ENCODE assay signal across 1 cellular context in the genomic region with DNA sequence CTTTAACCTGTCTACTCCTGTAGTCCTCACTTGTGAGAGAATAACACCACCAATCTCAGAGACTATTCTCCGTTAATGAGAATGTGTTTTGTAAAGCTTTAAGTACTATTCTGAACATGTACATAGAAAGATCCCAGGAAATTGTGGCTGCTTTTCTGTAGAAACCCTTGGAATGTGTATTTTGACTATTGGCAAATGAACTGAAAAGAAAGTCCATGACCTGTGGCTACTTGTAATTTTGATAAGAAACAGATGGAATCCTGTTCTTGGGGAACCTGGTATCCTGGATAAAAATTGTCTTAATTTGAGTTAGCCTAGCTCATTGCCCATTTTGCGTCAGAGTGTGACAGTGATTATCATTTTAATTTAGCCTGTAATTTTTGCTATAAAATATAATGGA.
TF ChIP-seq lines count a peak whose summit lies in the region.

No MANE protein-coding gene starts in this region.

TF ChIP-seq in IMR-90, 13 proteins besides CTCF, POLR2A, EP300 and RAD21 (continued from another document):
- TF ChIP-seq, protein P1, sequence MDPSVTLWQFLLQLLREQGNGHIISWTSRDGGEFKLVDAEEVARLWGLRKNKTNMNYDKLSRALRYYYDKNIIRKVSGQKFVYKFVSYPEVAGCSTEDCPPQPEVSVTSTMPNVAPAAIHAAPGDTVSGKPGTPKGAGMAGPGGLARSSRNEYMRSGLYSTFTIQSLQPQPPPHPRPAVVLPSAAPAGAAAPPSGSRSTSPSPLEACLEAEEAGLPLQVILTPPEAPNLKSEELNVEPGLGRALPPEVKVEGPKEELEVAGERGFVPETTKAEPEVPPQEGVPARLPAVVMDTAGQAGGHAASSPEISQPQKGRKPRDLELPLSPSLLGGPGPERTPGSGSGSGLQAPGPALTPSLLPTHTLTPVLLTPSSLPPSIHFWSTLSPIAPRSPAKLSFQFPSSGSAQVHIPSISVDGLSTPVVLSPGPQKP (IDR thresholded peaks at IDR 0.05; ENCODE audit: borderline replicate concordance, low read depth, low read length) = no peak
- TF ChIP-seq, protein P2, sequence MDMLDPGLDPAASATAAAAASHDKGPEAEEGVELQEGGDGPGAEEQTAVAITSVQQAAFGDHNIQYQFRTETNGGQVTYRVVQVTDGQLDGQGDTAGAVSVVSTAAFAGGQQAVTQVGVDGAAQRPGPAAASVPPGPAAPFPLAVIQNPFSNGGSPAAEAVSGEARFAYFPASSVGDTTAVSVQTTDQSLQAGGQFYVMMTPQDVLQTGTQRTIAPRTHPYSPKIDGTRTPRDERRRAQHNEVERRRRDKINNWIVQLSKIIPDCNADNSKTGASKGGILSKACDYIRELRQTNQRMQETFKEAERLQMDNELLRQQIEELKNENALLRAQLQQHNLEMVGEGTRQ (IDR thresholded peaks at IDR 0.05; ENCODE audit: low read depth, low read length) = no peak
- no peak for TF ChIP-seq CEBPB (IDR thresholded peaks at IDR 0.05; ENCODE audit: low read depth, low read length)
- TF ChIP-seq MAFK (IDR thresholded peaks at IDR 0.05; ENCODE audit: low read depth, low read length) = no peak
- no peak for TF ChIP-seq RCOR1 (IDR thresholded peaks at IDR 0.05; ENCODE audit: insufficient replicate concordance, low read length)
